In genomic region chr16:15891508-15891907, GRCh38 we compare ENCODE assay signal across 21 cellular contexts. TPM values are rescaled to one million over a fixed set of nuclear protein-coding genes. Genes with fewer than 3 reads are reported as not detected.
A peak's percentile ranks its signal among the peaks of the same experiment; 100 is the strongest.
DNase-seq lines count a peak whose midpoint lies in the region; ATAC-seq, FAIRE-seq and TF ChIP-seq lines count a peak whose summit lies in the region.
"Had no signal": no experiment of that assay in that cellular context is flagged by ENCODE, and none has a peak within 500 bp of the region (broad histone marks: within the 10 kb centered on the region; RNA-seq: fewer than 3 reads in every experiment).

No MANE protein-coding gene starts in this region.

- ATAC-seq in HepG2 (no peak), right lobe of liver (no peak), K562 (no peak), HG03354 (IDR thresholded peaks at IDR 0.05; ENCODE audit: poor library complexity, severe bottlenecking, unreplicated experiment) (no peak)
- ATAC-seq in stimulated activated memory B cell treated with anti-CD40 and anti-IgM and Interleukin-4, amounts not matched to agents 10 μg/mL and 1 μg/mL and 100 μg/mL, for 72 hours: no peak
- no peak for ATAC-seq in activated T-cell treated with anti-CD3 and anti-CD28 coated beads, Interleukin-2, amount 50 U/mL, for 72 hours (replicated peaks in 1 of 2)
- ATAC-seq: CD8-positive, alpha-beta T cell had no signal

- no peaks in the 10 kb centered on the region for H3K9me1 ChIP-seq in K562 (ENCODE audit: control insufficient read depth, insufficient read depth, low read length)

- BruUV-seq in HepG2 (replicated peaks; lab: Mats Ljungman, UMichigan) (no TSS peak), K562 (replicated peaks; lab: Mats Ljungman, UMichigan) (no TSS peak)

- H3K27ac ChIP-seq in HepG2 (ENCODE audit: extremely low read length, insufficient read depth, low read length): no peak overlapping the region
- H3K27ac ChIP-seq in right lobe of liver: no peak overlapping the region
- H3K27ac ChIP-seq in K562 (ENCODE audit: extremely low read depth, low read depth, low read length): no peak overlapping the region
- H3K27ac ChIP-seq: 22Rv1, BLaER1, C4-2B had no signal

- in situ Hi-C loops in HepG2 (cut with HindIII; ENCODE audit: extremely low pct_ligation_motif_present, low pct_unique_long_range_greater_than_20kb) (no loop called here), K562 (cut with MboI) (no loop called here)

- H3K36me3 Mint-ChIP-seq in stimulated activated memory B cell treated with anti-CD40 and anti-IgM and Interleukin-4, amounts not matched to agents 10 μg/mL and 1 μg/mL and 100 μg/mL, for 72 hours: no peaks in the 10 kb centered on the region
- peaks cover 0 to 3% of the 10 kb centered on the region in 2 donors for H3K36me3 Mint-ChIP-seq in activated T-cell treated with anti-CD3 and anti-CD28 coated beads, Interleukin-2, amount 50 U/mL, for 72 hours (ENCODE audit: insufficient read depth in 2 of 2)
- H3K36me3 Mint-ChIP-seq: CD4-positive, CD25-positive, alpha-beta regulatory T cell had no signal

- no peak overlapping the region for H3K4me3 Mint-ChIP-seq in stimulated activated memory B cell treated with anti-CD40 and anti-IgM and Interleukin-4, amounts not matched to agents 10 μg/mL and 1 μg/mL and 100 μg/mL, for 72 hours
- H3K4me3 Mint-ChIP-seq in activated T-cell treated with anti-CD3 and anti-CD28 coated beads, Interleukin-2, amount 50 U/mL, for 72 hours: no peak overlapping the region
- H3K4me3 Mint-ChIP-seq: B cell; CD4-positive, CD25-positive, alpha-beta regulatory T cell; CD8-positive, alpha-beta T cell had no signal

- POLR2A ChIA-PET in HepG2 (lab: Yijun Ruan, JAX) (no interaction called here), K562 (lab: Yijun Ruan, JAX) (no interaction called here)

- H3K27ac Mint-ChIP-seq in stimulated activated memory B cell treated with anti-CD40 and anti-IgM and Interleukin-4, amounts not matched to agents 10 μg/mL and 1 μg/mL and 100 μg/mL, for 72 hours: peak overlapping the region; percentile 61
- H3K27ac Mint-ChIP-seq in activated T-cell treated with anti-CD3 and anti-CD28 coated beads, Interleukin-2, amount 50 U/mL, for 72 hours: no peak overlapping the region
- H3K27ac Mint-ChIP-seq: B cell; CD8-positive, alpha-beta T cell had no signal

- peaks cover 19% of the 10 kb centered on the region for H3K79me2 ChIP-seq in HepG2 (ENCODE audit: insufficient read depth, low read length)
- H3K79me2 ChIP-seq in K562 (ENCODE audit: control insufficient read depth, insufficient read depth, low read length): peaks cover 19% of the 10 kb centered on the region

- H3K4me1 ChIP-seq in HepG2 (ENCODE audit: insufficient read depth, low read length) (peaks cover 57% of the 10 kb centered on the region), right lobe of liver (peaks cover 0 to 13% (median 4%) of the 10 kb centered on the region in 4 donors), K562 (replicated peaks in 1 of 2; ENCODE audit: control insufficient read depth in 2 of 2, insufficient read depth in 2 of 2, low read length in 2 of 2) (peaks cover 6 to 15% of the 10 kb centered on the region in 2 experiments; a peak in 4 of 5 replicates)

- H3K27me3 Mint-ChIP-seq in stimulated activated memory B cell treated with anti-CD40 and anti-IgM and Interleukin-4, amounts not matched to agents 10 μg/mL and 1 μg/mL and 100 μg/mL, for 72 hours: no peaks in the 10 kb centered on the region
- no peaks in the 10 kb centered on the region for H3K27me3 Mint-ChIP-seq in activated T-cell treated with anti-CD3 and anti-CD28 coated beads, Interleukin-2, amount 50 U/mL, for 72 hours (ENCODE audit: low read depth)
- H3K27me3 Mint-ChIP-seq: B cell; CD4-positive, CD25-positive, alpha-beta regulatory T cell had no signal

- H3K4me1 Mint-ChIP-seq in stimulated activated memory B cell treated with anti-CD40 and anti-IgM and Interleukin-4, amounts not matched to agents 10 μg/mL and 1 μg/mL and 100 μg/mL, for 72 hours: peaks cover 15% of the 10 kb centered on the region
- H3K4me1 Mint-ChIP-seq in activated T-cell treated with anti-CD3 and anti-CD28 coated beads, Interleukin-2, amount 50 U/mL, for 72 hours (ENCODE audit: low read depth): peaks cover 23% of the 10 kb centered on the region

- H2AFZ ChIP-seq in HepG2 (ENCODE audit: low read length) (no peak overlapping the region), K562 (ENCODE audit: low read depth, low read length) (peak overlapping the region; percentile 57; the same call in 1 of the 2 replicates)

- H3K4me3 ChIP-seq in HepG2 (replicated peaks in 1 of 3; ENCODE audit: insufficient read depth in 1 of 3, low read depth in 2 of 3, low read length in 3 of 3): no peak overlapping the region
- no peak overlapping the region for H3K4me3 ChIP-seq in right lobe of liver
- H3K4me3 ChIP-seq in K562: no peak overlapping the region
- H3K4me3 ChIP-seq: BLaER1, HAP-1 had no signal

- FAIRE-seq in HepG2 (lab: Jason Lieb, UNC) (no peak), K562 (lab: Jason Lieb, UNC) (no peak)
- FAIRE-seq: A204.1, G401.6, GM12892, H54 had no signal

- intact Hi-C loops in HepG2 (cut with micrococcal nuclease; ENCODE audit: unreplicated experiment): no loop called here
- intact Hi-C loops in right lobe of liver (cut with DNase I): no loop called here
- intact Hi-C loops in K562 (cut with micrococcal nuclease): no loop called here

- TF ChIP-seq CTCF in HepG2 (CRISPR knock-in tag; IDR thresholded peaks at IDR 0.05) (no peak), right lobe of liver (IDR thresholded peaks at IDR 0.05) (no peak), K562 (IDR thresholded peaks at IDR 0.05 in 2 of 3, conservative IDR thresholded peaks at IDR 0.05 in 1 of 3; ENCODE audit: insufficient read depth in 2 of 3, low read depth in 1 of 3, low read length in 3 of 3) (no peak)

- TF ChIP-seq POLR2A in HepG2 (IDR thresholded peaks at IDR 0.05; ENCODE audit: insufficient read depth in 1 of 2, low read depth in 2 of 2, low read length in 2 of 2): no peak
- TF ChIP-seq POLR2A in right lobe of liver (IDR thresholded peaks at IDR 0.05): no peak
- TF ChIP-seq POLR2A in K562 (conservative IDR thresholded peaks at IDR 0.05): no peak

- no peak overlapping the region for H3K4me2 ChIP-seq in HepG2 (ENCODE audit: low read depth, low read length)
- H3K4me2 ChIP-seq in K562 (ENCODE audit: insufficient read depth, low read length): no peak overlapping the region
- H3K4me2 ChIP-seq: BLaER1 had no signal

- DNase-seq in HepG2 (ENCODE audit: low spot score): no peak
- DNase-seq in right lobe of liver: no peak
- DNase-seq in K562 (ENCODE audit: extremely low read depth in 1 of 4, low spot score in 3 of 4): no peak
- no peak for DNase-seq in activated T-cell treated with anti-CD3 and anti-CD28 coated beads, Interleukin-2, amount 50 U/mL, for 72 hours
- DNase-seq: Caco-2; CD4-positive, CD25-positive, alpha-beta regulatory T cell; CD8-positive, alpha-beta T cell; DMS153; DND-41; GOT3 had no signal

- no peaks in the 10 kb centered on the region; a peak in 1 of 5 replicates for H3K36me3 ChIP-seq in HepG2 (replicated peaks in 1 of 2; ENCODE audit: control insufficient read depth in 1 of 2, insufficient read depth in 2 of 2, low read length in 2 of 2)
- no peaks in the 10 kb centered on the region for H3K36me3 ChIP-seq in right lobe of liver
- H3K36me3 ChIP-seq in K562 (ENCODE audit: control insufficient read depth, insufficient read depth, low read length): peaks cover 6% of the 10 kb centered on the region; the same call in 2 of the 3 replicates
- H3K36me3 ChIP-seq: BLaER1, HAP-1 had no signal

- CTCF ChIA-PET in HepG2 (lab: Yijun Ruan, JAX; ENCODE audit: low intra/inter-chr PET ratio, low total read pairs) (no interaction called here), K562 (lab: Yijun Ruan, JAX; ENCODE audit: low intra/inter-chr PET ratio) (no interaction called here)

- TF ChIP-seq RAD21 in HepG2 (CRISPR knock-in tag; IDR thresholded peaks at IDR 0.05): no peak
- TF ChIP-seq RAD21 in K562 (CRISPR knock-in tag; conservative IDR thresholded peaks at IDR 0.05 in 1 of 2, IDR thresholded peaks at IDR 0.05 in 1 of 2): no peak

- H3K9me3 Mint-ChIP-seq in stimulated activated memory B cell treated with anti-CD40 and anti-IgM and Interleukin-4, amounts not matched to agents 10 μg/mL and 1 μg/mL and 100 μg/mL, for 72 hours: no peaks in the 10 kb centered on the region
- no peaks in the 10 kb centered on the region for H3K9me3 Mint-ChIP-seq in activated T-cell treated with anti-CD3 and anti-CD28 coated beads, Interleukin-2, amount 50 U/mL, for 72 hours
- H3K9me3 Mint-ChIP-seq: CD4-positive, CD25-positive, alpha-beta regulatory T cell; CD8-positive, alpha-beta T cell had no signal

- H4K20me1 ChIP-seq in HepG2 (ENCODE audit: insufficient read depth, low read length) (no peaks in the 10 kb centered on the region), K562 (replicated peaks; ENCODE audit: control insufficient read depth, insufficient read depth, low read length) (no peaks in the 10 kb centered on the region)

- no peak for TF ChIP-seq EP300 in HepG2 (IDR thresholded peaks at IDR 0.05; ENCODE audit: low read depth in 2 of 2, low read length in 2 of 2)
- no peak for TF ChIP-seq EP300 in HepG2 (CRISPR knock-in tag; IDR thresholded peaks at IDR 0.05; ENCODE audit: borderline replicate concordance)
- no peak for TF ChIP-seq EP300 in K562 (IDR thresholded peaks at IDR 0.05; ENCODE audit: low read length)

- no peaks in the 10 kb centered on the region for H3K9me3 ChIP-seq in HepG2 (ENCODE audit: low read length)
- no peaks in the 10 kb centered on the region for H3K9me3 ChIP-seq in right lobe of liver
- no peaks in the 10 kb centered on the region for H3K9me3 ChIP-seq in K562 (replicated peaks; ENCODE audit: control insufficient read depth, insufficient read depth, low read depth, low read length)
- H3K9me3 ChIP-seq: BLaER1, Caco-2, HAP-1 had no signal

- 83% methylated on average over 3 of the region's 3 CpGs for WGBS in HepG2 (ENCODE audit: low lambda C conversion rate)
- WGBS in right lobe of liver (ENCODE audit: insufficient coverage, low coverage, low lambda C conversion rate, missing lambda C conversion rate): 83% methylated on average over 1 of the region's 3 CpGs
- 80% methylated on average over 1 of the region's 3 CpGs for WGBS in K562 (ENCODE audit: insufficient coverage, low coverage, missing lambda C conversion rate)

- H3K9ac ChIP-seq in HepG2 (ENCODE audit: insufficient read depth, low read depth, low read length): no peak overlapping the region
- H3K9ac ChIP-seq in K562 (ENCODE audit: insufficient read depth in 1 of 2, low read depth in 2 of 2, low read length in 2 of 2): no peak overlapping the region
- H3K9ac ChIP-seq: BLaER1 had no signal

- H3K27me3 ChIP-seq in HepG2 (ENCODE audit: control insufficient read depth in 1 of 2, insufficient read depth in 2 of 2, low read length in 2 of 2) (peaks cover 0 to 4% of the 10 kb centered on the region in 2 experiments; a peak in 1 of 5 replicates), right lobe of liver (no peaks in the 10 kb centered on the region), K562 (ENCODE audit: control insufficient read depth in 2 of 2, insufficient read depth in 2 of 2, low read length in 2 of 2) (no peaks in the 10 kb centered on the region)
- H3K27me3 ChIP-seq: BLaER1 had no signal

RNA-seq across cellular contexts. Expression of gene CEP20, which starts 3.1 kb away (rescaled TPM):
- total RNA-seq in HepG2 (2016; rRNA removed; fragmentation: Illumina TruSeq; extraction: Trizol) (54.1 and 84.4 TPM in 2 replicates), right lobe of liver (10 to 100 TPM; 13.3 to 28.3 (median 18.3) TPM), K562 (2014; rRNA removed) (41.3 and 44.9 TPM in 2 replicates), K562 (2014; rRNA removed; fragmentation: Illumina TruSeq; extraction: Trizol) (102 and 119 TPM in 2 replicates), K562 (2015; rRNA removed; fragmentation: Illumina TruSeq; extraction: Trizol) (91.8 and 104 TPM in 2 replicates), K562 (2021) (61.2 and 74.2 TPM in 2 replicates)
- 22.6 and 28.5 TPM in 2 replicates for total RNA-seq in HepG2 (2016; cell fraction: cytosol; rRNA removed; fragmentation: Illumina TruSeq; extraction: Trizol; ENCODE audit: low read depth)
- 61.5 and 89.9 TPM in 2 replicates for total RNA-seq in HepG2 (2016; cell fraction: insoluble cytoplasmic fraction; rRNA removed; fragmentation: Illumina TruSeq; extraction: Trizol)
- 54.3 and 65.9 TPM in 2 replicates for total RNA-seq in HepG2 (2016; cell fraction: membrane; rRNA removed; fragmentation: Illumina TruSeq; extraction: Trizol)
- 25.7 and 28.2 TPM in 2 replicates for total RNA-seq in HepG2 (2016; cell fraction: nucleus; rRNA removed; fragmentation: Illumina TruSeq; extraction: Trizol)
- polyA plus RNA-seq in HepG2 (2011; rRNA removed) (30.2 and 53.0 TPM in 2 replicates), K562 (2011; rRNA removed) (117 and 119 TPM in 2 replicates), K562 (2014; fragmentation: Illumina TruSeq; extraction: Trizol) (93.3 and 113 TPM in 2 replicates), K562 (2014; fragmentation: Nextera tagmentation; extraction: Ambion mirVana) (100 to 1,000 TPM; 107 to 150 TPM), K562 (2014; rRNA removed) (66.4 and 70.1 TPM in 2 replicates)
- 17.3 and 23.5 TPM in 2 replicates for polyA plus RNA-seq in HepG2 (2011; cell fraction: cytosol; rRNA removed)
- 4.7 and 7.5 TPM in 2 replicates for polyA plus RNA-seq in HepG2 (2011; cell fraction: nucleus; rRNA removed)
- 40.3 and 58.2 TPM in 2 replicates for polyA plus RNA-seq in HepG2 (2012)
- polyA plus RNA-seq in HepG2 (2016; cell fraction: cytosol; fragmentation: Illumina TruSeq; extraction: Trizol; ENCODE audit: low read depth): 22.4 and 22.6 TPM in 2 replicates
- polyA plus RNA-seq in HepG2 (2016; cell fraction: insoluble cytoplasmic fraction; fragmentation: Illumina TruSeq; extraction: Trizol; ENCODE audit: low read depth): 106 and 119 TPM in 2 replicates
- 48.2 and 52.2 TPM in 2 replicates for polyA plus RNA-seq in HepG2 (2016; cell fraction: membrane; fragmentation: Illumina TruSeq; extraction: Trizol; ENCODE audit: low read depth)
- 47.9 and 51.6 TPM in 2 replicates for polyA plus RNA-seq in HepG2 (2016; cell fraction: nucleus; fragmentation: Illumina TruSeq; extraction: Trizol; ENCODE audit: insufficient read depth, low read depth)
- polyA minus RNA-seq in HepG2 (2011; rRNA and poly(A)+ RNA removed; ENCODE audit: low replicate concordance): 10.7 and 14.1 TPM in 2 replicates
- 27.9 and 32.3 TPM in 2 replicates for polyA minus RNA-seq in HepG2 (2011; cell fraction: cytosol; rRNA and poly(A)+ RNA removed)
- polyA minus RNA-seq in HepG2 (2011; cell fraction: nucleus; rRNA and poly(A)+ RNA removed): 14.0 and 15.2 TPM in 2 replicates
- total RNA-seq in K562 (2011; cell fraction: chromatin; rRNA removed; ENCODE audit: low replicate concordance): 16.8 and 17.6 TPM in 2 replicates
- total RNA-seq in K562 (2011; cell fraction: nucleolus; rRNA removed): 6.5 and 8.6 TPM in 2 replicates
- 16.4 and 23.5 TPM in 2 replicates for total RNA-seq in K562 (2011; cell fraction: nucleoplasm; rRNA removed)
- 15.8 and 39.6 TPM in 2 replicates for polyA plus RNA-seq in K562 (2011; cell fraction: cytosol; rRNA removed)
- 12.5 and 15.1 TPM in 2 replicates for polyA plus RNA-seq in K562 (2011; cell fraction: nucleus; rRNA removed)
- 63.4 and 74.9 TPM in 2 replicates for polyA plus RNA-seq in K562 (2012)
- 62.0 and 96.6 TPM in 2 replicates for polyA minus RNA-seq in K562 (2011; rRNA and poly(A)+ RNA removed)
- 27.4 and 29.0 TPM in 2 replicates for polyA minus RNA-seq in K562 (2011; cell fraction: cytosol; rRNA and poly(A)+ RNA removed)
- 5.4 and 10.9 TPM in 2 replicates for polyA minus RNA-seq in K562 (2011; cell fraction: nucleus; rRNA and poly(A)+ RNA removed)
- 10 to 100 TPM; 59.4 to 81.5 TPM for total RNA-seq in activated T-cell treated with anti-CD3 and anti-CD28 coated beads, Interleukin-2, amount 50 U/mL, for 72 hours

RNA-seq across cellular contexts. Expression of gene MYH11, which starts 34.7 kb away (rescaled TPM):
- total RNA-seq in HepG2 (2016; rRNA removed; fragmentation: Illumina TruSeq; extraction: Trizol) (not detected in 2 replicates), right lobe of liver (1 to 10 TPM; 1.5 to 3.9 (median 2.7) TPM), K562 (2014; rRNA removed) (0.05 TPM in 1 of 2 replicates, not detected in the other), K562 (2014; rRNA removed; fragmentation: Illumina TruSeq; extraction: Trizol) (not detected in 2 replicates), K562 (2015; rRNA removed; fragmentation: Illumina TruSeq; extraction: Trizol) (not detected in 2 replicates), K562 (2021) (0.47 and 0.78 TPM in 2 replicates)
- not detected in 2 replicates for total RNA-seq in HepG2 (2016; cell fraction: cytosol; rRNA removed; fragmentation: Illumina TruSeq; extraction: Trizol; ENCODE audit: low read depth)
- not detected in 2 replicates for total RNA-seq in HepG2 (2016; cell fraction: insoluble cytoplasmic fraction; rRNA removed; fragmentation: Illumina TruSeq; extraction: Trizol)
- not detected in 2 replicates for total RNA-seq in HepG2 (2016; cell fraction: membrane; rRNA removed; fragmentation: Illumina TruSeq; extraction: Trizol)
- not detected in 2 replicates for total RNA-seq in HepG2 (2016; cell fraction: nucleus; rRNA removed; fragmentation: Illumina TruSeq; extraction: Trizol)
- polyA plus RNA-seq in HepG2 (2011; rRNA removed) (not detected in 2 replicates), K562 (2011; rRNA removed) (not detected in 2 replicates), K562 (2014; fragmentation: Illumina TruSeq; extraction: Trizol) (0.03 TPM in 1 of 2 replicates, not detected in the other), K562 (2014; fragmentation: Nextera tagmentation; extraction: Ambion mirVana) (under 1 TPM; 0.07 to 0.10 TPM), K562 (2014; rRNA removed) (0.04 TPM in 1 of 2 replicates, not detected in the other)
- polyA plus RNA-seq in HepG2 (2011; cell fraction: cytosol; rRNA removed): not detected in 2 replicates
- polyA plus RNA-seq in HepG2 (2011; cell fraction: nucleus; rRNA removed): not detected in 2 replicates
- polyA plus RNA-seq in HepG2 (2012): 0.25 and 0.60 TPM in 2 replicates
- not detected in 2 replicates for polyA plus RNA-seq in HepG2 (2016; cell fraction: cytosol; fragmentation: Illumina TruSeq; extraction: Trizol; ENCODE audit: low read depth)
- not detected in 2 replicates for polyA plus RNA-seq in HepG2 (2016; cell fraction: insoluble cytoplasmic fraction; fragmentation: Illumina TruSeq; extraction: Trizol; ENCODE audit: low read depth)
- polyA plus RNA-seq in HepG2 (2016; cell fraction: membrane; fragmentation: Illumina TruSeq; extraction: Trizol; ENCODE audit: low read depth): not detected in 2 replicates
- not detected in 2 replicates for polyA plus RNA-seq in HepG2 (2016; cell fraction: nucleus; fragmentation: Illumina TruSeq; extraction: Trizol; ENCODE audit: insufficient read depth, low read depth)
- 0.14 TPM in 1 of 2 replicates, not detected in the other for polyA minus RNA-seq in HepG2 (2011; rRNA and poly(A)+ RNA removed; ENCODE audit: low replicate concordance)
- polyA minus RNA-seq in HepG2 (2011; cell fraction: cytosol; rRNA and poly(A)+ RNA removed): not detected in 2 replicates
- polyA minus RNA-seq in HepG2 (2011; cell fraction: nucleus; rRNA and poly(A)+ RNA removed): not detected in 2 replicates
- total RNA-seq in K562 (2011; cell fraction: chromatin; rRNA removed; ENCODE audit: low replicate concordance): not detected in 2 replicates
- not detected in 2 replicates for total RNA-seq in K562 (2011; cell fraction: nucleolus; rRNA removed)
- total RNA-seq in K562 (2011; cell fraction: nucleoplasm; rRNA removed): 0.15 TPM in 1 of 2 replicates, not detected in the other
- polyA plus RNA-seq in K562 (2011; cell fraction: cytosol; rRNA removed): not detected in 2 replicates
- not detected in 2 replicates for polyA plus RNA-seq in K562 (2011; cell fraction: nucleus; rRNA removed)
- polyA plus RNA-seq in K562 (2012): 0.21 and 0.22 TPM in 2 replicates
- not detected in 2 replicates for polyA minus RNA-seq in K562 (2011; rRNA and poly(A)+ RNA removed)
- not detected in 2 replicates for polyA minus RNA-seq in K562 (2011; cell fraction: cytosol; rRNA and poly(A)+ RNA removed)
- 0.11 TPM in 1 of 2 replicates, not detected in the other for polyA minus RNA-seq in K562 (2011; cell fraction: nucleus; rRNA and poly(A)+ RNA removed)
- total RNA-seq in activated T-cell treated with anti-CD3 and anti-CD28 coated beads, Interleukin-2, amount 50 U/mL, for 72 hours: not detected
- total RNA-seq: Caco-2; CD4-positive, CD25-positive, alpha-beta regulatory T cell; CD8-positive, alpha-beta T cell had no signal

RNA-seq across cellular contexts. Expression of gene ABCC1, which starts 57.9 kb away (rescaled TPM):
- total RNA-seq in HepG2 (2016; rRNA removed; fragmentation: Illumina TruSeq; extraction: Trizol) (10.2 and 13.0 TPM in 2 replicates), right lobe of liver (1 to 10 TPM; 1.9 to 6.7 (median 4.1) TPM), K562 (2014; rRNA removed) (12.5 and 15.7 TPM in 2 replicates), K562 (2014; rRNA removed; fragmentation: Illumina TruSeq; extraction: Trizol) (9.5 and 10.0 TPM in 2 replicates), K562 (2015; rRNA removed; fragmentation: Illumina TruSeq; extraction: Trizol) (7.4 and 8.8 TPM in 2 replicates), K562 (2021) (39.9 and 41.6 TPM in 2 replicates)
- 6.2 and 6.4 TPM in 2 replicates for total RNA-seq in HepG2 (2016; cell fraction: cytosol; rRNA removed; fragmentation: Illumina TruSeq; extraction: Trizol; ENCODE audit: low read depth)
- 8.4 and 12.8 TPM in 2 replicates for total RNA-seq in HepG2 (2016; cell fraction: insoluble cytoplasmic fraction; rRNA removed; fragmentation: Illumina TruSeq; extraction: Trizol)
- 7.7 and 8.5 TPM in 2 replicates for total RNA-seq in HepG2 (2016; cell fraction: membrane; rRNA removed; fragmentation: Illumina TruSeq; extraction: Trizol)
- total RNA-seq in HepG2 (2016; cell fraction: nucleus; rRNA removed; fragmentation: Illumina TruSeq; extraction: Trizol): 23.8 and 28.6 TPM in 2 replicates
- polyA plus RNA-seq in HepG2 (2011; rRNA removed) (30.6 and 38.1 TPM in 2 replicates), K562 (2011; rRNA removed) (9.9 and 13.8 TPM in 2 replicates), K562 (2014; fragmentation: Illumina TruSeq; extraction: Trizol) (27.2 and 27.9 TPM in 2 replicates), K562 (2014; fragmentation: Nextera tagmentation; extraction: Ambion mirVana) (1 to 10 TPM; 3.9 to 4.4 TPM), K562 (2014; rRNA removed) (14.2 and 15.6 TPM in 2 replicates)
- polyA plus RNA-seq in HepG2 (2011; cell fraction: cytosol; rRNA removed): 14.1 and 14.7 TPM in 2 replicates
- polyA plus RNA-seq in HepG2 (2011; cell fraction: nucleus; rRNA removed): 110 and 133 TPM in 2 replicates
- polyA plus RNA-seq in HepG2 (2012): 23.1 and 36.8 TPM in 2 replicates
- polyA plus RNA-seq in HepG2 (2016; cell fraction: cytosol; fragmentation: Illumina TruSeq; extraction: Trizol; ENCODE audit: low read depth): 1.3 TPM in 2 replicates
- 6.5 and 9.3 TPM in 2 replicates for polyA plus RNA-seq in HepG2 (2016; cell fraction: insoluble cytoplasmic fraction; fragmentation: Illumina TruSeq; extraction: Trizol; ENCODE audit: low read depth)
- polyA plus RNA-seq in HepG2 (2016; cell fraction: membrane; fragmentation: Illumina TruSeq; extraction: Trizol; ENCODE audit: low read depth): 2.5 and 3.5 TPM in 2 replicates
- 47.8 and 49.6 TPM in 2 replicates for polyA plus RNA-seq in HepG2 (2016; cell fraction: nucleus; fragmentation: Illumina TruSeq; extraction: Trizol; ENCODE audit: insufficient read depth, low read depth)
- polyA minus RNA-seq in HepG2 (2011; rRNA and poly(A)+ RNA removed; ENCODE audit: low replicate concordance): 87.8 and 152 TPM in 2 replicates
- 36.7 and 46.7 TPM in 2 replicates for polyA minus RNA-seq in HepG2 (2011; cell fraction: cytosol; rRNA and poly(A)+ RNA removed)
- 61.3 and 64.6 TPM in 2 replicates for polyA minus RNA-seq in HepG2 (2011; cell fraction: nucleus; rRNA and poly(A)+ RNA removed)
- 141 and 264 TPM in 2 replicates for total RNA-seq in K562 (2011; cell fraction: chromatin; rRNA removed; ENCODE audit: low replicate concordance)
- 136 and 143 TPM in 2 replicates for total RNA-seq in K562 (2011; cell fraction: nucleolus; rRNA removed)
- 122 and 132 TPM in 2 replicates for total RNA-seq in K562 (2011; cell fraction: nucleoplasm; rRNA removed)
- 13.3 and 15.4 TPM in 2 replicates for polyA plus RNA-seq in K562 (2011; cell fraction: cytosol; rRNA removed)
- 35.3 and 52.6 TPM in 2 replicates for polyA plus RNA-seq in K562 (2011; cell fraction: nucleus; rRNA removed)
- 32.3 and 37.8 TPM in 2 replicates for polyA plus RNA-seq in K562 (2012)
- 35.0 and 39.8 TPM in 2 replicates for polyA minus RNA-seq in K562 (2011; rRNA and poly(A)+ RNA removed)
- polyA minus RNA-seq in K562 (2011; cell fraction: cytosol; rRNA and poly(A)+ RNA removed): 36.8 and 44.5 TPM in 2 replicates
- 28.7 and 39.2 TPM in 2 replicates for polyA minus RNA-seq in K562 (2011; cell fraction: nucleus; rRNA and poly(A)+ RNA removed)
- total RNA-seq in activated T-cell treated with anti-CD3 and anti-CD28 coated beads, Interleukin-2, amount 50 U/mL, for 72 hours: 10 to 100 TPM; 82.3 to 90.4 TPM

Comparison
In these comparisons a context has a peak if more than half of its experiments do, and no peak if none do; other contexts are left out.
1. Of the 241 proteins assayed by ChIP-seq in both HepG2 and K562: peak only in HepG2: none; only in K562: none; in both: ZNF512; in neither: 240.